ENCODE assay signal across 18 cellular contexts in genomic region chr5:128896675-128897074, GRCh38.
A peak's percentile ranks its signal among the peaks of the same experiment; 100 is the strongest.
DNase-seq lines count a peak whose midpoint lies in the region; ATAC-seq, FAIRE-seq and TF ChIP-seq lines count a peak whose summit lies in the region.
"Had no signal": no experiment of that assay in that cellular context is flagged by ENCODE, and none has a peak within 500 bp of the region (broad histone marks: within the 10 kb centered on the region; RNA-seq: fewer than 3 reads in every experiment).

No MANE protein-coding gene starts in this region.

- H3K23ac ChIP-seq in neuronal stem cell (ENCODE audit: low read depth, low read length, poor library complexity) = no peak overlapping the region

- no peak overlapping the region for H3K18ac ChIP-seq in neuronal stem cell (ENCODE audit: low read length)

- H3K27ac ChIP-seq in Karpas-422 (ENCODE audit: low read length) = no peak overlapping the region
- no peak overlapping the region for H3K27ac ChIP-seq in GM12878 (ENCODE audit: control insufficient read depth, insufficient read depth)
- no peak overlapping the region for H3K27ac ChIP-seq in neuronal stem cell (replicated peaks; ENCODE audit: low read length)
- H3K27ac ChIP-seq in pancreas = no peak overlapping the region
- H3K27ac ChIP-seq: BLaER1 treated with 17β-estradiol and CSF1 and Interleukin-3, amounts not matched to agents 10 nM and 100 nM had no signal

- H2AFZ ChIP-seq in Karpas-422 (ENCODE audit: low read length) = no peak overlapping the region
- H2AFZ ChIP-seq in GM12878 (ENCODE audit: control insufficient read depth, low read depth, low read length) = no peak overlapping the region
- H2AFZ ChIP-seq in neuronal stem cell (ENCODE audit: low read length) = no peak overlapping the region

- intact Hi-C loops in GM12878 (cut with micrococcal nuclease; ENCODE audit: unreplicated experiment) (no loop called here), pancreas (cut with DNase I) (no loop called here)

- H4K91ac ChIP-seq in neuronal stem cell (ENCODE audit: low read depth, low read length, poor library complexity) = no peak overlapping the region

- H3K9ac ChIP-seq in Karpas-422 (ENCODE audit: low read length) = no peak overlapping the region
- no peak overlapping the region for H3K9ac ChIP-seq in GM12878 (ENCODE audit: control insufficient read depth, insufficient read depth, low read length)
- H3K9ac ChIP-seq in neuronal stem cell (ENCODE audit: low read depth, low read length, poor library complexity) = no peak overlapping the region
- H3K9ac ChIP-seq: BLaER1 treated with 17β-estradiol and CSF1 and Interleukin-3, amounts not matched to agents 10 nM and 100 nM had no signal

- WGBS in GM12878 (ENCODE audit: insufficient coverage, insufficient replicate concordance, low lambda C conversion rate, missing lambda C conversion rate) = 83% methylated on average over 2 of the region's 2 CpGs
- WGBS in neuronal stem cell (ENCODE audit: extremely low coverage in 2 of 2, insufficient read length in 2 of 2, insufficient replicate concordance in 1 of 2), 2 donors = no CpG with 5 or more reads among the region's 2 CpGs
- WGBS in pancreas, 2 donors = 87 to 97% methylated on average over 2 of the region's 2 CpGs

- in situ Hi-C loops in GM12878 (cut with MboI) = no loop called here

- H3K4me2 ChIP-seq in Karpas-422 (ENCODE audit: low read depth, low read length, poor library complexity, severe bottlenecking) = no peak overlapping the region
- H3K4me2 ChIP-seq in GM12878 (ENCODE audit: control insufficient read depth, insufficient read depth) = no peak overlapping the region
- H3K4me2 ChIP-seq in neuronal stem cell (ENCODE audit: insufficient read depth, low read length, poor library complexity, severe bottlenecking) = no peak overlapping the region
- H3K4me2 ChIP-seq: BLaER1 treated with 17β-estradiol and CSF1 and Interleukin-3, amounts not matched to agents 10 nM and 100 nM had no signal

- no TSS peak for BruUV-seq in GM12878 (replicated peaks; lab: Mats Ljungman, UMichigan)

- H3K79me1 ChIP-seq in neuronal stem cell (ENCODE audit: low read depth, low read length) = no peaks in the 10 kb centered on the region

- CTCF ChIA-PET in GM12878 (lab: Yijun Ruan, JAX) = interaction anchor here (1.2 kb wide), 1 partner anchor 9 kb away, joined by 5 read pairs; no protein-coding TSS in a partner anchor

- H3K4me3 ChIP-seq in Karpas-422 (ENCODE audit: low read length) = no peak overlapping the region
- no peak overlapping the region for H3K4me3 ChIP-seq in GM12878
- no peak overlapping the region for H3K4me3 ChIP-seq in neuronal stem cell (ENCODE audit: low read length in 2 of 2)
- H3K4me3 ChIP-seq in pancreas = no peak overlapping the region
- H3K4me3 ChIP-seq: BLaER1 treated with 17β-estradiol and CSF1 and Interleukin-3, amounts not matched to agents 10 nM and 100 nM had no signal

- H3K27me3 ChIP-seq in Karpas-422 (ENCODE audit: low read length) = no peaks in the 10 kb centered on the region
- no peaks in the 10 kb centered on the region for H3K27me3 ChIP-seq in GM12878 (replicated peaks in 1 of 2; ENCODE audit: control insufficient read depth in 2 of 2, insufficient read depth in 2 of 2, low read length in 1 of 2)
- no peaks in the 10 kb centered on the region for H3K27me3 ChIP-seq in neuronal stem cell (ENCODE audit: control insufficient read depth in 3 of 3, insufficient read depth in 3 of 3, low read depth in 1 of 3, low read length in 3 of 3)
- no peaks in the 10 kb centered on the region for H3K27me3 ChIP-seq in pancreas
- H3K27me3 ChIP-seq: BLaER1 treated with 17β-estradiol and CSF1 and Interleukin-3, amounts not matched to agents 10 nM and 100 nM had no signal

- no peak for TF ChIP-seq POLR2A in GM12878 (IDR thresholded peaks at IDR 0.05; ENCODE audit: low read depth, low read length)

- no peak overlapping the region for H3K14ac ChIP-seq in neuronal stem cell (ENCODE audit: low read length)

- no peak overlapping the region for H2BK15ac ChIP-seq in neuronal stem cell (ENCODE audit: low read length)

- H3K79me2 ChIP-seq in Karpas-422 (ENCODE audit: low read length) (no peaks in the 10 kb centered on the region), GM12878 (ENCODE audit: control insufficient read depth, insufficient read depth, low read length) (no peaks in the 10 kb centered on the region)

- no peak overlapping the region for H2AK5ac ChIP-seq in neuronal stem cell (ENCODE audit: low read depth, low read length)

- H4K20me1 ChIP-seq in Karpas-422 (ENCODE audit: insufficient read depth, low read depth, low read length) (no peaks in the 10 kb centered on the region), GM12878 (ENCODE audit: control insufficient read depth, insufficient read depth) (no peaks in the 10 kb centered on the region)
- H4K20me1 ChIP-seq: BLaER1 treated with 17β-estradiol and CSF1 and Interleukin-3, amounts not matched to agents 10 nM and 100 nM had no signal

- RAD21 ChIA-PET in GM12878 (lab: Charles Lee; ENCODE audit: unreplicated experiment) = no interaction called here

- peak; percentile 60 for ATAC-seq in GM12878
- ATAC-seq in GM21360 (IDR thresholded peaks at IDR 0.05; ENCODE audit: unreplicated experiment) = no peak
- ATAC-seq in pancreas = no peak
- ATAC-seq: CD8-positive, alpha-beta T cell; HCT116 had no signal

- H3K9me3 ChIP-seq in Karpas-422 (ENCODE audit: low read length) (no peaks in the 10 kb centered on the region), GM12878 (replicated peaks; ENCODE audit: control insufficient read depth, insufficient read depth, low read length) (no peaks in the 10 kb centered on the region), neuronal stem cell (replicated peaks in 1 of 2; ENCODE audit: control insufficient read depth in 2 of 2, insufficient read depth in 1 of 2, low read depth in 1 of 2, low read length in 2 of 2) (no peaks in the 10 kb centered on the region), pancreas (no peaks in the 10 kb centered on the region)
- H3K9me3 ChIP-seq: BLaER1 treated with 17β-estradiol and CSF1 and Interleukin-3, amounts not matched to agents 10 nM and 100 nM had no signal

- SMC1A ChIA-PET in GM12878 (lab: Charles Lee; ENCODE audit: uncharacterized antibody, unreplicated experiment) = no interaction called here

- no peaks in the 10 kb centered on the region for H3K9me2 ChIP-seq in Karpas-422 (replicated peaks; ENCODE audit: insufficient read depth, low read length)

- H2BK5ac ChIP-seq in neuronal stem cell (ENCODE audit: low read length) = no peak overlapping the region

- no peak for TF ChIP-seq EP300 in GM12878 (IDR thresholded peaks at IDR 0.05; ENCODE audit: borderline replicate concordance in 1 of 2, control insufficient read depth in 1 of 2, low read depth in 2 of 2, low read length in 2 of 2)

- no peak overlapping the region for H4K8ac ChIP-seq in neuronal stem cell (ENCODE audit: low read depth, low read length)

- DNase-seq in Karpas-422 (peak; percentile 20), GM12878 (ENCODE audit: low read depth, low spot score) (no peak), neuronal stem cell (ENCODE audit: low spot score) (no peak), pancreas (no peak)
- no peak for DNase-seq in activated naive CD4-positive, alpha-beta T cell treated with Interleukin-2 at 50 U/mL for 16 hours
- DNase-seq: Calu3; CD8-positive, alpha-beta T cell; DMS79 treated with DMSO at 0.1 percent for 48 hours; GF-D8; GOT3; H7; HFFc6; IMR-90 had no signal

- no peaks in the 10 kb centered on the region for H3K36me3 ChIP-seq in Karpas-422 (ENCODE audit: insufficient read depth, low read length)
- no peaks in the 10 kb centered on the region for H3K36me3 ChIP-seq in GM12878 (ENCODE audit: control insufficient read depth in 2 of 2, insufficient read depth in 2 of 2, low read length in 1 of 2)
- no peaks in the 10 kb centered on the region for H3K36me3 ChIP-seq in neuronal stem cell (replicated peaks in 1 of 2; ENCODE audit: control insufficient read depth in 2 of 2, insufficient read depth in 2 of 2, low read length in 2 of 2)
- H3K36me3 ChIP-seq in pancreas = no peaks in the 10 kb centered on the region
- H3K36me3 ChIP-seq: BLaER1 treated with 17β-estradiol and CSF1 and Interleukin-3, amounts not matched to agents 10 nM and 100 nM had no signal

- FAIRE-seq in GM12878 (lab: Jason Lieb, UNC) (no peak), pancreas (lab: Jason Lieb, UNC) (no peak)
- FAIRE-seq: GM19239, HTR-8/SVneo had no signal

- no peak for TF ChIP-seq RAD21 in GM12878 (IDR thresholded peaks at IDR 0.05; ENCODE audit: insufficient read depth, low read depth, low read length)

- no peaks in the 10 kb centered on the region for H3K4me1 ChIP-seq in Karpas-422 (ENCODE audit: low read length)
- no peaks in the 10 kb centered on the region for H3K4me1 ChIP-seq in GM12878 (ENCODE audit: control insufficient read depth, insufficient read depth, low read length)
- no peaks in the 10 kb centered on the region for H3K4me1 ChIP-seq in neuronal stem cell (ENCODE audit: control insufficient read depth in 2 of 2, insufficient read depth in 1 of 2, low read depth in 1 of 2, low read length in 2 of 2)
- no peaks in the 10 kb centered on the region for H3K4me1 ChIP-seq in pancreas
- H3K4me1 ChIP-seq: BLaER1 treated with 17β-estradiol and CSF1 and Interleukin-3, amounts not matched to agents 10 nM and 100 nM had no signal

- TF ChIP-seq CTCF in GM12878 (IDR thresholded peaks at IDR 0.05 in 2 of 3, conservative IDR thresholded peaks at IDR 0.05 in 1 of 3; ENCODE audit: control insufficient read depth in 2 of 3, extremely low read depth in 1 of 3, insufficient read depth in 1 of 3, low read depth in 3 of 3, low read length in 3 of 3) (no peak), pancreas (IDR thresholded peaks at IDR 0.05) (no peak)

- POLR2A ChIA-PET in GM12878 (lab: Charles Lee) = no interaction called here

- peak overlapping the region; percentile 77 for H2BK12ac ChIP-seq in neuronal stem cell (ENCODE audit: low read length)

- H2BK120ac ChIP-seq in neuronal stem cell (ENCODE audit: low read depth, low read length) = no peak overlapping the region

- H3K4ac ChIP-seq in neuronal stem cell (ENCODE audit: low read length) = no peak overlapping the region

TF ChIP-seq in GM12878, 131 proteins besides CTCF, POLR2A, EP300 and RAD21 (continues in another document):
- TF ChIP-seq POU2F2 (IDR thresholded peaks at IDR 0.05; ENCODE audit: borderline replicate concordance, low read depth, low read length) (no peak), MEF2B (IDR thresholded peaks at IDR 0.05; ENCODE audit: partially characterized antibody, poor library complexity, severe bottlenecking) (no peak), MTA3 (IDR thresholded peaks at IDR 0.05; ENCODE audit: borderline replicate concordance, low read length) (no peak), ZBED1 (IDR thresholded peaks at IDR 0.05; ENCODE audit: borderline replicate concordance) (no peak), KLF5 (IDR thresholded peaks at IDR 0.05; ENCODE audit: partially characterized antibody) (no peak)
